Comparison of ENCODE assay signal across 16 cellular contexts in the genomic region with DNA sequence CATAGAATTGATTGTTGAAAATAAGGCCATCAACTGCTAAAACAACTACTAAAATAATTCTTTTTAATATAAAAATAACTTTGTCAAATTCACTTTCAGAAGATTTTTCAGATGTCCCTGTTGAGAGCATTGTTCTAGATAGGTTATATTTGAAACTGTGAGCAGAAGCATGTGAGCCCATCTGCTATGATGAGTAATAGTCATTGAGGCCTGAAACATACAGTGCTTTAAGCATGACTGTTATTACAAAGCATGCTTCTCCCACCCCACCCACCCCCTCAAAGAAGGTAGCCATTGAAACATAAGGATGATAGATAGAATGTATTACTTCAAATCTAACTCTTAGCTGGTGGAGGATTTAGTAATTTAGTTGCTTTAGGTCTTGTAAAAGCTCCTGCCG.
DNase-seq lines count a peak whose midpoint lies in the region; ATAC-seq and TF ChIP-seq lines count a peak whose summit lies in the region.
"Had no signal": no experiment of that assay in that cellular context is flagged by ENCODE, and none has a peak within 500 bp of the region (broad histone marks: within the 10 kb centered on the region; RNA-seq: fewer than 3 reads in every experiment).

No MANE protein-coding gene starts in this region.

- CTCF ChIA-PET in RWPE1 (lab: Yijun Ruan, JAX) = no interaction called here

- no peaks in the 10 kb centered on the region for H3K9me3 Mint-ChIP-seq in T-helper 1 cell treated with Interleukin-12 subunit alpha and Interleukin-12 subunit beta and Interleukin-4 antibody, amounts not matched to agents 30 μg/mL and 1 μg/mL, for 36 hours

- no peak for ATAC-seq in stimulated activated naive CD8-positive, alpha-beta T cell treated with anti-CD3 and anti-CD28 coated beads, Interleukin-15, Interleukin-2, amounts not matched to agents 100 U/mL and 50 U/mL, for 24 hours
- ATAC-seq in HG03135 (IDR thresholded peaks at IDR 0.05; ENCODE audit: unreplicated experiment) = no peak
- ATAC-seq: esophagus mucosa, HepG2 had no signal

- no peak for TF ChIP-seq CTCF in RWPE1 (conservative IDR thresholded peaks at IDR 0.05; ENCODE audit: low read depth)

- H3K36me3 Mint-ChIP-seq in T-helper 1 cell treated with Interleukin-12 subunit alpha and Interleukin-12 subunit beta and Interleukin-4 antibody, amounts not matched to agents 30 μg/mL and 1 μg/mL, for 36 hours (ENCODE audit: low read depth) = peaks cover 28% of the 10 kb centered on the region

- peak overlapping the region; percentile 32 for H3K27ac Mint-ChIP-seq in T-helper 1 cell treated with Interleukin-12 subunit alpha and Interleukin-12 subunit beta and Interleukin-4 antibody, amounts not matched to agents 30 μg/mL and 1 μg/mL, for 36 hours

- H3K27ac ChIP-seq in RWPE1 = no peak overlapping the region
- H3K27ac ChIP-seq: 22Rv1, ovary, thyroid gland had no signal

- DNase-seq in T-helper 1 cell = no peak
- DNase-seq in HT1080 (ENCODE audit: low read depth) = peak; percentile 55
- peak; percentile 68 for DNase-seq in dedifferentiated amniotic fluid mesenchymal stem cell (ENCODE audit: extremely low spot score)
- DNase-seq in myocyte (ENCODE audit: low read depth) = peak; percentile 36
- no peak for DNase-seq in RWPE1 (ENCODE audit: low spot score)
- DNase-seq in stimulated activated naive CD8-positive, alpha-beta T cell treated with anti-CD3 and anti-CD28 coated beads, Interleukin-15, Interleukin-2, amounts not matched to agents 100 U/mL and 50 U/mL, for 24 hours = no peak
- DNase-seq: midbrain, NCI-H1048, NCI-H2227 treated with DMSO at 0.1 percent for 48 hours, ovary, thyroid gland had no signal

- H3K4me1 Mint-ChIP-seq in T-helper 1 cell treated with Interleukin-12 subunit alpha and Interleukin-12 subunit beta and Interleukin-4 antibody, amounts not matched to agents 30 μg/mL and 1 μg/mL, for 36 hours (ENCODE audit: low read depth) = peaks cover 4% of the 10 kb centered on the region

- POLR2A ChIA-PET in RWPE1 (lab: Yijun Ruan, JAX; ENCODE audit: low non-redundant PET) = no interaction called here

- H3K4me3 Mint-ChIP-seq in T-helper 1 cell treated with Interleukin-12 subunit alpha and Interleukin-12 subunit beta and Interleukin-4 antibody, amounts not matched to agents 30 μg/mL and 1 μg/mL, for 36 hours = no peak overlapping the region

- H3K27me3 Mint-ChIP-seq in T-helper 1 cell treated with Interleukin-12 subunit alpha and Interleukin-12 subunit beta and Interleukin-4 antibody, amounts not matched to agents 30 μg/mL and 1 μg/mL, for 36 hours (ENCODE audit: low read depth) = no peaks in the 10 kb centered on the region

Comparison
In these comparisons a context has a peak if more than half of its experiments do, and no peak if none do; other contexts are left out.
1. DNase-seq: peak in HT1080 (single experiment), dedifferentiated amniotic fluid mesenchymal stem cell (single experiment) and myocyte (single experiment); none in T-helper 1 cell (0 of 5), RWPE1 (single experiment) and stimulated activated naive CD8-positive, alpha-beta T cell treated with anti-CD3 and anti-CD28 coated beads, Interleukin-15, Interleukin-2, amounts not matched to agents 100 U/mL and 50 U/mL, for 24 hours (single experiment).